ENCODE assay signal across 1 cellular context in genomic region chr17:63249256-63250006, GRCh38.
TF ChIP-seq lines count a peak whose summit lies in the region.

No MANE protein-coding gene starts in this region.

TF ChIP-seq in A549, 52 proteins besides CTCF, POLR2A, EP300 and RAD21 (continued from another document):
- TF ChIP-seq REST (IDR thresholded peaks at IDR 0.05) = no peak
- TF ChIP-seq CBX2 (IDR thresholded peaks at IDR 0.05; ENCODE audit: borderline replicate concordance, low read depth) = no peak
- TF ChIP-seq RNF2 (IDR thresholded peaks at IDR 0.05; ENCODE audit: borderline replicate concordance, low read depth) = no peak
- TF ChIP-seq ELK1 (IDR thresholded peaks at IDR 0.05; ENCODE audit: low read depth, low read length) = no peak
- TF ChIP-seq, protein P1, sequence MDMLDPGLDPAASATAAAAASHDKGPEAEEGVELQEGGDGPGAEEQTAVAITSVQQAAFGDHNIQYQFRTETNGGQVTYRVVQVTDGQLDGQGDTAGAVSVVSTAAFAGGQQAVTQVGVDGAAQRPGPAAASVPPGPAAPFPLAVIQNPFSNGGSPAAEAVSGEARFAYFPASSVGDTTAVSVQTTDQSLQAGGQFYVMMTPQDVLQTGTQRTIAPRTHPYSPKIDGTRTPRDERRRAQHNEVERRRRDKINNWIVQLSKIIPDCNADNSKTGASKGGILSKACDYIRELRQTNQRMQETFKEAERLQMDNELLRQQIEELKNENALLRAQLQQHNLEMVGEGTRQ (IDR thresholded peaks at IDR 0.05) = no peak
- no peak for TF ChIP-seq POLR2AphosphoS2 (conservative IDR thresholded peaks at IDR 0.05; ENCODE audit: low read length)
